2 cellular contexts compared by ENCODE assay signal in the genomic region with DNA sequence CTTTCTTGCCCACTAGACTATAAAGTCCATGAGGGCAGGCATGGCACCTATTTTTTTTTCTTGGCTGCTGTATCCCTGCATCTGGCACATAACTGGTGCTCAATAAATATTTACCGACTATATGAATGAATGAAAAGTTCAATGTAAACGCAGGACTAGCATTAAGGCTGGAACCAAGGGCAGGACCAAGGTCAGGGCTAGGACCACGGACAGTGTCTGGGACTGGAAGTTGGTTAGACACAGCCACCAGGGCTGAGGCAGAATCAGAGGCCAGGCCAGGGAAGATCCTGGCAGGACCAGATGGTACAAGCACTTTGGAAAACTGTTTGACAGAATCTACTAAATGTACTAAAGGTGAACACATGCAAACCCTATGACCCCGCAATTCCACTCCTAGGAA.
TF ChIP-seq lines count a peak whose summit lies in the region.

No MANE protein-coding gene starts in this region.

TF ChIP-seq in GM23338, 12 proteins besides CTCF, POLR2A, EP300 and RAD21 (continued from another document):
- TF ChIP-seq, protein P1, sequence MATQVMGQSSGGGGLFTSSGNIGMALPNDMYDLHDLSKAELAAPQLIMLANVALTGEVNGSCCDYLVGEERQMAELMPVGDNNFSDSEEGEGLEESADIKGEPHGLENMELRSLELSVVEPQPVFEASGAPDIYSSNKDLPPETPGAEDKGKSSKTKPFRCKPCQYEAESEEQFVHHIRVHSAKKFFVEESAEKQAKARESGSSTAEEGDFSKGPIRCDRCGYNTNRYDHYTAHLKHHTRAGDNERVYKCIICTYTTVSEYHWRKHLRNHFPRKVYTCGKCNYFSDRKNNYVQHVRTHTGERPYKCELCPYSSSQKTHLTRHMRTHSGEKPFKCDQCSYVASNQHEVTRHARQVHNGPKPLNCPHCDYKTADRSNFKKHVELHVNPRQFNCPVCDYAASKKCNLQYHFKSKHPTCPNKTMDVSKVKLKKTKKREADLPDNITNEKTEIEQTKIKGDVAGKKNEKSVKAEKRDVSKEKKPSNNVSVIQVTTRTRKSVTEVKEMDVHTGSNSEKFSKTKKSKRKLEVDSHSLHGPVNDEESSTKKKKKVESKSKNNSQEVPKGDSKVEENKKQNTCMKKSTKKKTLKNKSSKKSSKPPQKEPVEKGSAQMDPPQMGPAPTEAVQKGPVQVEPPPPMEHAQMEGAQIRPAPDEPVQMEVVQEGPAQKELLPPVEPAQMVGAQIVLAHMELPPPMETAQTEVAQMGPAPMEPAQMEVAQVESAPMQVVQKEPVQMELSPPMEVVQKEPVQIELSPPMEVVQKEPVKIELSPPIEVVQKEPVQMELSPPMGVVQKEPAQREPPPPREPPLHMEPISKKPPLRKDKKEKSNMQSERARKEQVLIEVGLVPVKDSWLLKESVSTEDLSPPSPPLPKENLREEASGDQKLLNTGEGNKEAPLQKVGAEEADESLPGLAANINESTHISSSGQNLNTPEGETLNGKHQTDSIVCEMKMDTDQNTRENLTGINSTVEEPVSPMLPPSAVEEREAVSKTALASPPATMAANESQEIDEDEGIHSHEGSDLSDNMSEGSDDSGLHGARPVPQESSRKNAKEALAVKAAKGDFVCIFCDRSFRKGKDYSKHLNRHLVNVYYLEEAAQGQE (IDR thresholded peaks at IDR 0.05; ENCODE audit: unreplicated experiment): peak; percentile 84
- TF ChIP-seq ZNF114 (CRISPR knock-in tag; IDR thresholded peaks at IDR 0.05) (no peak), EZH2 (IDR thresholded peaks at IDR 0.05; ENCODE audit: low read depth, unreplicated experiment) (no peak)
TF ChIP-seq in GM23338: peak in this region for 1.

TF ChIP-seq in SK-N-SH treated with all-trans-retinoic acid at 6 μM for 48 hours, 23 proteins besides CTCF, POLR2A, EP300 and RAD21 (continued from another document):
- TF ChIP-seq, protein P2, sequence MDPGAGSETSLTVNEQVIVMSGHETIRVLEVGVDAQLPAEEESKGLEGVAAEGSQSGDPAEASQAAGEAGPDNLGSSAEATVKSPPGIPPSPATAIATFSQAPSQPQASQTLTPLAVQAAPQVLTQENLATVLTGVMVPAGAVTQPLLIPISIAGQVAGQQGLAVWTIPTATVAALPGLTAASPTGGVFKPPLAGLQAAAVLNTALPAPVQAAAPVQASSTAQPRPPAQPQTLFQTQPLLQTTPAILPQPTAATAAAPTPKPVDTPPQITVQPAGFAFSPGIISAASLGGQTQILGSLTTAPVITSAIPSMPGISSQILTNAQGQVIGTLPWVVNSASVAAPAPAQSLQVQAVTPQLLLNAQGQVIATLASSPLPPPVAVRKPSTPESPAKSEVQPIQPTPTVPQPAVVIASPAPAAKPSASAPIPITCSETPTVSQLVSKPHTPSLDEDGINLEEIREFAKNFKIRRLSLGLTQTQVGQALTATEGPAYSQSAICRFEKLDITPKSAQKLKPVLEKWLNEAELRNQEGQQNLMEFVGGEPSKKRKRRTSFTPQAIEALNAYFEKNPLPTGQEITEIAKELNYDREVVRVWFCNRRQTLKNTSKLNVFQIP (CRISPR knock-in tag; IDR thresholded peaks at IDR 0.05; ENCODE audit: borderline replicate concordance, low read depth): no peak
- 0 out of 2 replicates have a peak, but pooled peaks have one; percentile 66 for TF ChIP-seq CSDC2 (CRISPR knock-in tag; IDR thresholded peaks at IDR 0.05)
- no peak for TF ChIP-seq TCF4 (CRISPR knock-in tag; IDR thresholded peaks at IDR 0.05; ENCODE audit: borderline replicate concordance)
- TF ChIP-seq GLIS3 (CRISPR knock-in tag; IDR thresholded peaks at IDR 0.05): no peak
TF ChIP-seq in SK-N-SH treated with all-trans-retinoic acid at 6 μM for 48 hours: peak in this region for 1.
